ENCODE assay signal across 8 cellular contexts in genomic region chr2:20429528-20429927, GRCh38. TPM values are rescaled to one million over a fixed set of nuclear protein-coding genes. Genes with fewer than 3 reads are reported as not detected.
DNase-seq lines count a peak whose midpoint lies in the region; ATAC-seq, FAIRE-seq and TF ChIP-seq lines count a peak whose summit lies in the region.

No MANE protein-coding gene starts in this region.

- H3K4me3 ChIP-seq in GM12865 (ENCODE audit: low read depth, low read length) (peak overlapping the region; percentile 33), right cardiac atrium (ENCODE audit: low read length) (no peak overlapping the region), testis (no peak overlapping the region)

- 38% methylated on average over 1 of the region's 1 CpG for WGBS in right cardiac atrium
- 79 to 100% methylated on average over 1 of the region's 1 CpG for WGBS in testis, 2 donors

- intact Hi-C loops in right cardiac atrium (cut with DNase I) (no loop called here), testis (cut with DNase I; ENCODE audit: low total_unique reads) (no loop called here)

- H3K27ac ChIP-seq in right cardiac atrium (ENCODE audit: low read length) (no peak overlapping the region), testis (no peak overlapping the region)

- TF ChIP-seq POLR2A in testis (IDR thresholded peaks at IDR 0.05), result no peak

- H3K36me3 ChIP-seq in testis (ENCODE audit: low read depth, missing control alignments), result no peaks in the 10 kb centered on the region

- TF ChIP-seq CTCF in GM12865 (IDR thresholded peaks at IDR 0.05; ENCODE audit: insufficient read depth, low read depth, low read length, missing control alignments), result no peak
- no peak for TF ChIP-seq CTCF in testis (IDR thresholded peaks at IDR 0.05)

- H3K9me3 ChIP-seq in right cardiac atrium (ENCODE audit: control insufficient read depth, low read length), result no peaks in the 10 kb centered on the region
- H3K9me3 ChIP-seq in testis, result no peaks in the 10 kb centered on the region

- H3K4me1 ChIP-seq in right cardiac atrium (ENCODE audit: control insufficient read depth, insufficient read depth, low read length) (peaks cover 3% of the 10 kb centered on the region), testis (no peaks in the 10 kb centered on the region)

- H3K27me3 ChIP-seq in right cardiac atrium (ENCODE audit: control insufficient read depth, insufficient read depth) (no peaks in the 10 kb centered on the region), testis (no peaks in the 10 kb centered on the region)

- DNase-seq in GM12865 (ENCODE audit: low read depth) (peak; percentile 83), right cardiac atrium (no peak), testis (no peak), urothelium cell line (ENCODE audit: low spot score) (no peak), NCI-H187 treated with DMSO at 0.1 percent for 48 hours (lab: John Stamatoyannopoulos, UW) (no peak)
- no peak for DNase-seq in stimulated activated naive CD8-positive, alpha-beta T cell treated with anti-CD3 and anti-CD28 coated beads, Interleukin-15, Interleukin-2, amounts not matched to agents 100 U/mL and 50 U/mL, for 24 hours

- peak; percentile 80 for ATAC-seq in GM21526 (IDR thresholded peaks at IDR 0.05; ENCODE audit: low FRiP score, unreplicated experiment)
- ATAC-seq in HG03575 (IDR thresholded peaks at IDR 0.05; ENCODE audit: extremely low read depth, insufficient number of reproducible peaks, low FRiP score, unreplicated experiment), result peak; percentile 51
- ATAC-seq in right cardiac atrium, result peak; percentile 77 to 82
- ATAC-seq in stimulated activated naive CD8-positive, alpha-beta T cell treated with anti-CD3 and anti-CD28 coated beads, Interleukin-15, Interleukin-2, amounts not matched to agents 100 U/mL and 50 U/mL, for 24 hours, result no peak

- FAIRE-seq in urothelium cell line (lab: Jason Lieb, UNC), result no peak

RNA-seq across cellular contexts. Expression of gene RHOB, which starts 17.3 kb away (rescaled TPM):
- total RNA-seq in right cardiac atrium (100 to 1,000 TPM; 141 to 365 (median 217) TPM), testis (100 to 1,000 TPM; 186 to 244 TPM)
- polyA plus RNA-seq in right cardiac atrium (315 TPM), testis (ENCODE audit: insufficient read depth, low read depth, low replicate concordance) (86.3 TPM)
